ENCODE assay signal across 9 cellular contexts in the genomic region with DNA sequence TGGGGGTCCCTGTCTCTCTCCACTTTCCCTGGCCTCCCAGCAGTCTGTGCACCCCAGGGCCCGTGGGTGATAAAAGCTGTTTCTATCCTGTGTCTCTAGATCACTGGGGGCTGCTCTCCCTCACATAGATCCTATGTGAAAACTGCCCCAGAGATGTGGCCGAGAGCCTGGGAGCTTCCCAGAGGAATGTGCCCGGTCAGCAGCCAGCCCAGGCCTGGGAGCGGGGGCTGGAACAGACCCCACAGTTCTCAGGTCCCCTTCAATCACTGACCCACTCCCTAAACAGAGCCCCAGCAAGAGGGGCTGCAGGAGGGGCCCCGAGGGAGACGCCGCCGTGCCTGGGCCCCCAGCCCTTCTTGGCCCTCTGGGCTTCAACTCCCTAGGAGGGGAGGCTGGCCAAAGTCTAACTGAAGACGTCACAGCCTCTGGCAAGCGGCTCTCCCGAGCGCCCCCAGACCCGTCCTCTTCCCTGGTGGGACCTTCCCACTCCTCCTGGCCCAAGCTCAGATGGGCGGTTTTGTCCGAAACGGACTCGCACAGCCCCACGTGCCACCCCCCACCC. TPM values are rescaled to one million over a fixed set of nuclear protein-coding genes. Genes with fewer than 3 reads are reported as not detected.
DNase-seq lines count a peak whose midpoint lies in the region; ATAC-seq and TF ChIP-seq lines count a peak whose summit lies in the region.
"Had no signal": no experiment of that assay in that cellular context is flagged by ENCODE, and none has a peak within 500 bp of the region (broad histone marks: within the 10 kb centered on the region; RNA-seq: fewer than 3 reads in every experiment).

No MANE protein-coding gene starts in this region.

- POLR2A ChIA-PET in activated CD8-positive, alpha-beta T cell treated with anti-CD3 and anti-CD28 coated beads, Interleukin-2, amount 10 ng/mL, durations not matched to agents 7 days and 5 days (lab: Charles Lee), result no interaction called here

- TF ChIP-seq EP300 in ovary (IDR thresholded peaks at IDR 0.05), result no peak

- no peak for ATAC-seq in activated CD8-positive, alpha-beta T cell treated with anti-CD3 and anti-CD28 coated beads, Interleukin-2, amount 10 ng/mL, durations not matched to agents 7 days and 5 days

- H3K27ac ChIP-seq in WERI-Rb-1 (peak overlapping the region; percentile 95), right atrium auricular region (peak overlapping the region; percentile 77 to 88), ovary (peak overlapping the region; percentile 88 to 92)

- H3K27me3 ChIP-seq in WERI-Rb-1 (ENCODE audit: insufficient read depth, low read depth, severe bottlenecking) (no peaks in the 10 kb centered on the region), right atrium auricular region (peaks cover 6 to 19% of the 10 kb centered on the region in 2 donors), ovary (no peaks in the 10 kb centered on the region)

- H3K36me3 Mint-ChIP-seq in activated T-helper 2 cell treated with anti-CD3 and anti-CD28 coated beads, Interferon-gamma antibody, Interleukin-2, Interleukin-4, amounts not matched to agents 10 μg/mL and 5 μg/mL and 100 μg/mL, durations not matched to agents 14 hours and 24 hours and 36 hours (ENCODE audit: low read depth), result no peaks in the 10 kb centered on the region
- no peaks in the 10 kb centered on the region for H3K36me3 Mint-ChIP-seq in activated CD8-positive, alpha-beta T cell treated with anti-CD3 and anti-CD28 coated beads, Interleukin-2, amount 10 ng/mL, durations not matched to agents 7 days and 5 days (ENCODE audit: low read depth)

- H3K4me3 ChIP-seq in WERI-Rb-1 (ENCODE audit: low read depth, low read length) (peak overlapping the region; percentile 86), right atrium auricular region (peak overlapping the region; percentile 42 to 55), ovary (peak overlapping the region; percentile 52)

- peaks cover 22% of the 10 kb centered on the region for H3K27me3 Mint-ChIP-seq in activated T-helper 2 cell treated with anti-CD3 and anti-CD28 coated beads, Interferon-gamma antibody, Interleukin-2, Interleukin-4, amounts not matched to agents 10 μg/mL and 5 μg/mL and 100 μg/mL, durations not matched to agents 14 hours and 24 hours and 36 hours (ENCODE audit: low read depth)
- peaks cover 26% of the 10 kb centered on the region for H3K27me3 Mint-ChIP-seq in activated CD8-positive, alpha-beta T cell treated with anti-CD3 and anti-CD28 coated beads, Interleukin-2, amount 10 ng/mL, durations not matched to agents 7 days and 5 days (ENCODE audit: low read depth)

- no peak overlapping the region for H3K4me3 Mint-ChIP-seq in activated T-helper 2 cell treated with anti-CD3 and anti-CD28 coated beads, Interferon-gamma antibody, Interleukin-2, Interleukin-4, amounts not matched to agents 10 μg/mL and 5 μg/mL and 100 μg/mL, durations not matched to agents 14 hours and 24 hours and 36 hours (ENCODE audit: low read depth)
- H3K4me3 Mint-ChIP-seq in activated CD8-positive, alpha-beta T cell treated with anti-CD3 and anti-CD28 coated beads, Interleukin-2, amount 10 ng/mL, durations not matched to agents 7 days and 5 days, result no peak overlapping the region

- intact Hi-C loops in ovary (cut with DNase I), result no loop called here
- intact Hi-C loops in activated T-helper 2 cell treated with anti-CD3 and anti-CD28 coated beads, Interferon-gamma antibody, Interleukin-2, Interleukin-4, amounts not matched to agents 10 μg/mL and 5 μg/mL and 100 μg/mL, durations not matched to agents 14 hours and 24 hours and 36 hours (cut with micrococcal nuclease), result no loop called here

- TF ChIP-seq CTCF in WERI-Rb-1 (IDR thresholded peaks at IDR 0.05; ENCODE audit: low read depth, low read length), result no peak
- TF ChIP-seq CTCF in right atrium auricular region (IDR thresholded peaks at IDR 0.05), result no peak
- TF ChIP-seq CTCF in ovary (IDR thresholded peaks at IDR 0.05), result no peak

- H3K27ac Mint-ChIP-seq in activated T-helper 2 cell treated with anti-CD3 and anti-CD28 coated beads, Interferon-gamma antibody, Interleukin-2, Interleukin-4, amounts not matched to agents 10 μg/mL and 5 μg/mL and 100 μg/mL, durations not matched to agents 14 hours and 24 hours and 36 hours, result no peak overlapping the region
- H3K27ac Mint-ChIP-seq in activated CD8-positive, alpha-beta T cell treated with anti-CD3 and anti-CD28 coated beads, Interleukin-2, amount 10 ng/mL, durations not matched to agents 7 days and 5 days, result no peak overlapping the region

- H3K4me1 ChIP-seq in right atrium auricular region, result peaks cover 0 to 81% of the 10 kb centered on the region in 2 donors
- peaks cover 12% of the 10 kb centered on the region for H3K4me1 ChIP-seq in ovary (ENCODE audit: insufficient read depth)

- no peak for TF ChIP-seq POLR2A in ovary (IDR thresholded peaks at IDR 0.05)

- no peaks in the 10 kb centered on the region for H3K9me3 Mint-ChIP-seq in activated T-helper 2 cell treated with anti-CD3 and anti-CD28 coated beads, Interferon-gamma antibody, Interleukin-2, Interleukin-4, amounts not matched to agents 10 μg/mL and 5 μg/mL and 100 μg/mL, durations not matched to agents 14 hours and 24 hours and 36 hours
- H3K9me3 Mint-ChIP-seq in activated CD8-positive, alpha-beta T cell treated with anti-CD3 and anti-CD28 coated beads, Interleukin-2, amount 10 ng/mL, durations not matched to agents 7 days and 5 days (ENCODE audit: insufficient read depth), result no peaks in the 10 kb centered on the region

- 3 to 5% (median 3%) methylated on average over 18 of the region's 18 CpGs for WGBS in ovary, 3 donors

- CTCF ChIA-PET in activated CD8-positive, alpha-beta T cell treated with anti-CD3 and anti-CD28 coated beads, Interleukin-2, amount 10 ng/mL, durations not matched to agents 7 days and 5 days (lab: Charles Lee), result interaction anchor here (1.1 kb wide), 1 partner anchor 15 kb away, joined by 3 read pairs; no protein-coding TSS in a partner anchor

- peaks cover 6% of the 10 kb centered on the region for H3K4me1 Mint-ChIP-seq in activated T-helper 2 cell treated with anti-CD3 and anti-CD28 coated beads, Interferon-gamma antibody, Interleukin-2, Interleukin-4, amounts not matched to agents 10 μg/mL and 5 μg/mL and 100 μg/mL, durations not matched to agents 14 hours and 24 hours and 36 hours (ENCODE audit: low read depth)
- peaks cover 20% of the 10 kb centered on the region for H3K4me1 Mint-ChIP-seq in activated CD8-positive, alpha-beta T cell treated with anti-CD3 and anti-CD28 coated beads, Interleukin-2, amount 10 ng/mL, durations not matched to agents 7 days and 5 days (ENCODE audit: low read depth)

- no peaks in the 10 kb centered on the region for H3K9me3 ChIP-seq in WERI-Rb-1 (ENCODE audit: severe bottlenecking)
- H3K9me3 ChIP-seq in right atrium auricular region, result no peaks in the 10 kb centered on the region
- no peaks in the 10 kb centered on the region for H3K9me3 ChIP-seq in ovary

- H3K36me3 ChIP-seq in WERI-Rb-1, result peaks cover 22% of the 10 kb centered on the region
- peaks cover 8% of the 10 kb centered on the region for H3K36me3 ChIP-seq in right atrium auricular region
- H3K36me3 ChIP-seq in ovary, result no peaks in the 10 kb centered on the region

- DNase-seq in AG20443 (ENCODE audit: low spot score) (peak; percentile 39), WERI-Rb-1 (peak; percentile 43), right atrium auricular region (ENCODE audit: low spot score) (no peak), ovary (peak in 2 of 5 donors; percentile 40 to 67), CD1c-positive myeloid dendritic cell (ENCODE audit: extremely low spot score) (no peak)
- no peak for DNase-seq in activated T-helper 2 cell treated with anti-CD3 and anti-CD28 coated beads, Interferon-gamma antibody, Interleukin-2, Interleukin-4, amounts not matched to agents 10 μg/mL and 5 μg/mL and 100 μg/mL, durations not matched to agents 14 hours and 24 hours and 36 hours (ENCODE audit: low spot score)
- DNase-seq in activated effector memory CD4-positive, alpha-beta T cell treated with anti-CD3 and anti-CD28 coated beads, Interleukin-2, amount 50 U/mL, for 16 hours, result no peak
- DNase-seq in activated CD8-positive, alpha-beta T cell treated with anti-CD3 and anti-CD28 coated beads, Interleukin-2, amount 10 ng/mL, durations not matched to agents 7 days and 5 days, result no peak
- DNase-seq: NCI-H748 treated with DMSO at 0.1 percent for 48 hours had no signal

RNA-seq across cellular contexts. Expression of a gene that starts 0.4 kb away (rescaled TPM):
- total RNA-seq in right atrium auricular region (10 to 100 TPM; 53.4 to 58.6 TPM), ovary (100 to 1,000 TPM in 5 of 7 donors, 10 to 100 TPM in 2; 63.8 to 206 (median 131) TPM)
- 100 to 1,000 TPM in 1 of 2 donors, 10 to 100 TPM in 1; 40.3 to 193 TPM for polyA plus RNA-seq in ovary
- 0.21 TPM in 1 of 2 replicates, not detected in the other for total RNA-seq in activated T-helper 2 cell treated with anti-CD3 and anti-CD28 coated beads, Interferon-gamma antibody, Interleukin-2, Interleukin-4, amounts not matched to agents 10 μg/mL and 5 μg/mL and 100 μg/mL, durations not matched to agents 14 hours and 24 hours and 36 hours
- total RNA-seq in activated CD8-positive, alpha-beta T cell treated with anti-CD3 and anti-CD28 coated beads, Interleukin-2, amount 10 ng/mL, durations not matched to agents 7 days and 5 days, result not detected

RNA-seq across cellular contexts. Expression of a gene that starts 8.7 kb away (rescaled TPM):
- total RNA-seq in right atrium auricular region (10 to 100 TPM; 75.0 to 80.2 TPM), ovary (10 to 100 TPM; 38.0 to 85.2 (median 64.9) TPM)
- 10 to 100 TPM in 1 of 2 donors, 1 to 10 TPM in 1; 2.1 to 51.2 TPM for polyA plus RNA-seq in ovary
- 53.8 and 60.7 TPM in 2 replicates for total RNA-seq in activated T-helper 2 cell treated with anti-CD3 and anti-CD28 coated beads, Interferon-gamma antibody, Interleukin-2, Interleukin-4, amounts not matched to agents 10 μg/mL and 5 μg/mL and 100 μg/mL, durations not matched to agents 14 hours and 24 hours and 36 hours
- total RNA-seq in activated CD8-positive, alpha-beta T cell treated with anti-CD3 and anti-CD28 coated beads, Interleukin-2, amount 10 ng/mL, durations not matched to agents 7 days and 5 days, result 10 to 100 TPM; 29.1 to 30.7 TPM

RNA-seq across cellular contexts. Expression of a gene that starts 17.1 kb away (rescaled TPM):
- total RNA-seq in right atrium auricular region (100 to 1,000 TPM; 155 to 159 TPM), ovary (10 to 100 TPM; 63.7 to 94.0 (median 73.2) TPM)
- polyA plus RNA-seq in ovary, result 10 to 100 TPM in 1 of 2 donors, 1 to 10 TPM in 1; 6.0 to 81.3 TPM
- total RNA-seq in activated T-helper 2 cell treated with anti-CD3 and anti-CD28 coated beads, Interferon-gamma antibody, Interleukin-2, Interleukin-4, amounts not matched to agents 10 μg/mL and 5 μg/mL and 100 μg/mL, durations not matched to agents 14 hours and 24 hours and 36 hours, result 133 TPM in 2 replicates
- 100 to 1,000 TPM; 120 to 123 TPM for total RNA-seq in activated CD8-positive, alpha-beta T cell treated with anti-CD3 and anti-CD28 coated beads, Interleukin-2, amount 10 ng/mL, durations not matched to agents 7 days and 5 days

RNA-seq across cellular contexts. Expression of a gene that starts 26.9 kb away (rescaled TPM):
- total RNA-seq in right atrium auricular region (under 1 TPM; 0.30 to 0.35 TPM), ovary (under 1 TPM in 6 of 7 donors, not detected in 1; 0.07 to 0.40 (median 0.23) TPM)
- under 1 TPM in 1 of 2 donors, not detected in 1; 0.24 TPM for polyA plus RNA-seq in ovary
- total RNA-seq in activated T-helper 2 cell treated with anti-CD3 and anti-CD28 coated beads, Interferon-gamma antibody, Interleukin-2, Interleukin-4, amounts not matched to agents 10 μg/mL and 5 μg/mL and 100 μg/mL, durations not matched to agents 14 hours and 24 hours and 36 hours, result 0.32 and 0.44 TPM in 2 replicates
- total RNA-seq in activated CD8-positive, alpha-beta T cell treated with anti-CD3 and anti-CD28 coated beads, Interleukin-2, amount 10 ng/mL, durations not matched to agents 7 days and 5 days, result 1 to 10 TPM in 1 of 2 experiments, under 1 TPM in 1; 0.78 to 1.2 TPM

RNA-seq across cellular contexts. Expression of a gene that starts 33.4 kb away (rescaled TPM):
- total RNA-seq in right atrium auricular region (10 to 100 TPM; 35.6 to 64.1 TPM), ovary (10 to 100 TPM; 13.8 to 21.0 (median 14.8) TPM)
- polyA plus RNA-seq in ovary, result 10 to 100 TPM in 1 of 2 donors, 1 to 10 TPM in 1; 2.4 to 18.3 TPM
- 12.1 and 13.1 TPM in 2 replicates for total RNA-seq in activated T-helper 2 cell treated with anti-CD3 and anti-CD28 coated beads, Interferon-gamma antibody, Interleukin-2, Interleukin-4, amounts not matched to agents 10 μg/mL and 5 μg/mL and 100 μg/mL, durations not matched to agents 14 hours and 24 hours and 36 hours
- total RNA-seq in activated CD8-positive, alpha-beta T cell treated with anti-CD3 and anti-CD28 coated beads, Interleukin-2, amount 10 ng/mL, durations not matched to agents 7 days and 5 days, result 10 to 100 TPM; 18.5 to 21.4 TPM

Comparison
In these comparisons a context has a peak if more than half of its experiments do, and no peak if none do; other contexts are left out.
1. DNase-seq: peak in AG20443 (single experiment) and WERI-Rb-1 (single experiment); none in right atrium auricular region (single experiment), activated T-helper 2 cell treated with anti-CD3 and anti-CD28 coated beads, Interferon-gamma antibody, Interleukin-2, Interleukin-4, amounts not matched to agents 10 μg/mL and 5 μg/mL and 100 μg/mL, durations not matched to agents 14 hours and 24 hours and 36 hours (single experiment), CD1c-positive myeloid dendritic cell (single experiment), activated effector memory CD4-positive, alpha-beta T cell treated with anti-CD3 and anti-CD28 coated beads, Interleukin-2, amount 50 U/mL, for 16 hours (single experiment) and activated CD8-positive, alpha-beta T cell treated with anti-CD3 and anti-CD28 coated beads, Interleukin-2, amount 10 ng/mL, durations not matched to agents 7 days and 5 days (single experiment).
2. RNA of a gene that starts 0.4 kb away (total RNA-seq): 63.8 to 206 TPM in ovary and 53.4 to 58.6 TPM in right atrium auricular region; not detected in activated CD8-positive, alpha-beta T cell treated with anti-CD3 and anti-CD28 coated beads, Interleukin-2, amount 10 ng/mL, durations not matched to agents 7 days and 5 days and 0.21 TPM in activated T-helper 2 cell treated with anti-CD3 and anti-CD28 coated beads, Interferon-gamma antibody, Interleukin-2, Interleukin-4, amounts not matched to agents 10 μg/mL and 5 μg/mL and 100 μg/mL, durations not matched to agents 14 hours and 24 hours and 36 hours; every median in the first group is over 10 times any median in the second.
3. Peak in every context shown above with its lines, with median percentiles within 50 percentile points of each other: H3K27ac ChIP-seq and H3K4me3 ChIP-seq.